Comparison of ENCODE assay signal across 23 cellular contexts in genomic region chr7:45893374-45893995, GRCh38. TPM values are rescaled to one million over a fixed set of nuclear protein-coding genes. Genes with fewer than 3 reads are reported as not detected.
DNase-seq lines count a peak whose midpoint lies in the region; ATAC-seq, FAIRE-seq and TF ChIP-seq lines count a peak whose summit lies in the region.
"Had no signal": no experiment of that assay in that cellular context is flagged by ENCODE, and none has a peak within 500 bp of the region (broad histone marks: within the 10 kb centered on the region; RNA-seq: fewer than 3 reads in every experiment).

No MANE protein-coding gene starts in this region.

- H3K4me3 Mint-ChIP-seq in natural killer cell, result no peak overlapping the region
- H3K4me3 Mint-ChIP-seq: CD4-positive, alpha-beta memory T cell; HFFc6 had no signal

- H3K36me3 ChIP-seq in right atrium auricular region, result no peaks in the 10 kb centered on the region
- H3K36me3 ChIP-seq in left ventricle myocardium inferior, result no peaks in the 10 kb centered on the region
- H3K36me3 ChIP-seq in HepG2 (replicated peaks in 1 of 2; ENCODE audit: control insufficient read depth in 1 of 2, insufficient read depth in 2 of 2, low read length in 2 of 2), result peaks cover 0 to 19% of the 10 kb centered on the region in 2 experiments; a peak in 4 of 5 replicates
- H3K36me3 ChIP-seq: HAP-1 had no signal

- H2AFZ ChIP-seq in HepG2 (ENCODE audit: low read length), result no peak overlapping the region

- in situ Hi-C loops in HepG2 (cut with HindIII; ENCODE audit: extremely low pct_ligation_motif_present, low pct_unique_long_range_greater_than_20kb), result no loop called here

- CTCF ChIA-PET in HepG2 (lab: Yijun Ruan, JAX; ENCODE audit: low intra/inter-chr PET ratio, low total read pairs), result interaction anchor here (1.4 kb wide), 1 partner anchor 21 kb away, joined by 3 read pairs; no protein-coding TSS in a partner anchor

- peaks cover 32 to 75% of the 10 kb centered on the region in 2 donors for H3K27me3 Mint-ChIP-seq in natural killer cell (ENCODE audit: low read depth in 2 of 2)

- H3K9me3 ChIP-seq in right atrium auricular region (no peaks in the 10 kb centered on the region), left ventricle myocardium inferior (replicated peaks) (no peaks in the 10 kb centered on the region), HepG2 (ENCODE audit: low read length) (no peaks in the 10 kb centered on the region)
- H3K9me3 ChIP-seq: HAP-1 had no signal

- intact Hi-C loops in left ventricle myocardium inferior (cut with micrococcal nuclease) (no loop called here), HepG2 (cut with micrococcal nuclease; ENCODE audit: unreplicated experiment) (no loop called here), natural killer cell (cut with micrococcal nuclease) (no loop called here)

- H4K20me1 ChIP-seq in HepG2 (ENCODE audit: insufficient read depth, low read length), result peaks cover 40% of the 10 kb centered on the region

- 31% methylated on average over 5 of the region's 5 CpGs for WGBS in HepG2 (ENCODE audit: low lambda C conversion rate)

- H3K27ac ChIP-seq in right atrium auricular region, result no peak overlapping the region
- H3K27ac ChIP-seq in left ventricle myocardium inferior (replicated peaks), result no peak overlapping the region
- no peak overlapping the region for H3K27ac ChIP-seq in coronary artery
- H3K27ac ChIP-seq in HepG2 (ENCODE audit: extremely low read length, insufficient read depth, low read length), result peak overlapping the region; percentile 59

- H3K27me3 ChIP-seq in right atrium auricular region (no peaks in the 10 kb centered on the region), left ventricle myocardium inferior (ENCODE audit: low read depth) (peaks cover 56% of the 10 kb centered on the region), HepG2 (ENCODE audit: control insufficient read depth in 1 of 2, insufficient read depth in 2 of 2, low read length in 2 of 2) (no peaks in the 10 kb centered on the region)

- POLR2A ChIA-PET in HepG2 (lab: Yijun Ruan, JAX), result interaction anchor here (1.1 to 7.2 kb wide), 8 partner anchors 8 to 81 kb away, joined by 3 to 118 read pairs (median 12); partner anchors contain the start of genes CCDC201 and IGFBP3

- TF ChIP-seq POLR2A in HepG2 (IDR thresholded peaks at IDR 0.05; ENCODE audit: insufficient read depth in 1 of 2, low read depth in 2 of 2, low read length in 2 of 2), result peak in 1 of 2 experiments; percentile 66; a peak in 1 of 4 replicates

- TF ChIP-seq CTCF in right atrium auricular region (IDR thresholded peaks at IDR 0.05) (no peak), left ventricle myocardium inferior (IDR thresholded peaks at IDR 0.05; ENCODE audit: borderline replicate concordance) (no peak), coronary artery (IDR thresholded peaks at IDR 0.05) (no peak), HepG2 (CRISPR knock-in tag; IDR thresholded peaks at IDR 0.05) (no peak), natural killer cell (IDR thresholded peaks at IDR 0.05) (no peak)

- H3K4me1 ChIP-seq in right atrium auricular region (peaks cover 0 to 7% of the 10 kb centered on the region in 2 donors), left ventricle myocardium inferior (peaks cover 6% of the 10 kb centered on the region), HepG2 (ENCODE audit: insufficient read depth, low read length) (peaks cover 46% of the 10 kb centered on the region)
- H3K4me1 ChIP-seq: HAP-1 had no signal

- no peak for TF ChIP-seq RAD21 in HepG2 (CRISPR knock-in tag; IDR thresholded peaks at IDR 0.05)

- no peaks in the 10 kb centered on the region for H3K36me3 Mint-ChIP-seq in natural killer cell
- H3K36me3 Mint-ChIP-seq: CD4-positive, alpha-beta memory T cell had no signal

- no TSS peak for BruUV-seq in HepG2 (replicated peaks; lab: Mats Ljungman, UMichigan)

- FAIRE-seq in HepG2 (lab: Jason Lieb, UNC), result no peak
- FAIRE-seq: GM12892, H54 had no signal

- H3K9ac ChIP-seq in HepG2 (ENCODE audit: insufficient read depth, low read depth, low read length), result no peak overlapping the region

- no peaks in the 10 kb centered on the region for H3K9me3 Mint-ChIP-seq in natural killer cell
- H3K9me3 Mint-ChIP-seq: CD4-positive, alpha-beta memory T cell; HFFc6 had no signal

- no peaks in the 10 kb centered on the region for H3K4me1 Mint-ChIP-seq in natural killer cell

- DNase-seq in right atrium auricular region (ENCODE audit: low spot score) (peak; percentile 28), left ventricle myocardium inferior (no peak), coronary artery (ENCODE audit: low spot score) (peak; percentile 40), HepG2 (ENCODE audit: low spot score) (no peak), activated T-cell treated with anti-CD3 and anti-CD28 coated beads for 4 hours (no peak), natural killer cell (no peak)
- no peak for DNase-seq in activated effector memory CD4-positive, alpha-beta T cell treated with Interleukin-2 at 50 U/mL for 16 hours
- DNase-seq: C1 segment of cervical spinal cord; Calu3; CD4-positive, alpha-beta memory T cell; COR-L47; DMS79 treated with DMSO at 0.1 percent for 48 hours; GF-D8; GOT3; HFFc6 had no signal

- H3K4me3 ChIP-seq in right atrium auricular region (no peak overlapping the region), left ventricle myocardium inferior (no peak overlapping the region), coronary artery (no peak overlapping the region), HepG2 (replicated peaks in 1 of 3; ENCODE audit: insufficient read depth in 1 of 3, low read depth in 2 of 3, low read length in 3 of 3) (no peak overlapping the region)
- H3K4me3 ChIP-seq: HAP-1 had no signal

- H3K27ac Mint-ChIP-seq in natural killer cell, result no peak overlapping the region
- H3K27ac Mint-ChIP-seq: CD4-positive, alpha-beta memory T cell; HFFc6 had no signal

- H3K79me2 ChIP-seq in HepG2 (ENCODE audit: insufficient read depth, low read length), result no peaks in the 10 kb centered on the region

- TF ChIP-seq EP300 in HepG2 (IDR thresholded peaks at IDR 0.05; ENCODE audit: low read depth in 2 of 2, low read length in 2 of 2), result no peak; a peak in 1 of 4 replicates
- TF ChIP-seq EP300 in HepG2 (CRISPR knock-in tag; IDR thresholded peaks at IDR 0.05; ENCODE audit: borderline replicate concordance), result no peak

- H3K4me2 ChIP-seq in HepG2 (ENCODE audit: low read depth, low read length), result no peak overlapping the region

- ATAC-seq in HepG2 (peak; percentile 15), natural killer cell (no peak)

RNA-seq across cellular contexts. Expression of gene IGFBP1, which starts 5.2 kb away (rescaled TPM):
- 1 to 10 TPM in 1 of 2 donors, not detected in 1; 1.6 TPM for total RNA-seq in right atrium auricular region
- not detected for total RNA-seq in left ventricle myocardium inferior
- 2.8 and 5.4 TPM in 2 replicates for total RNA-seq in HepG2 (2016; rRNA removed; fragmentation: Illumina TruSeq; extraction: Trizol)
- total RNA-seq in HepG2 (2016; cell fraction: cytosol; rRNA removed; fragmentation: Illumina TruSeq; extraction: Trizol; ENCODE audit: low read depth), result 1.7 and 1.8 TPM in 2 replicates
- 2.3 and 4.6 TPM in 2 replicates for total RNA-seq in HepG2 (2016; cell fraction: insoluble cytoplasmic fraction; rRNA removed; fragmentation: Illumina TruSeq; extraction: Trizol)
- total RNA-seq in HepG2 (2016; cell fraction: membrane; rRNA removed; fragmentation: Illumina TruSeq; extraction: Trizol), result 2.0 and 3.0 TPM in 2 replicates
- total RNA-seq in HepG2 (2016; cell fraction: nucleus; rRNA removed; fragmentation: Illumina TruSeq; extraction: Trizol), result 5.6 and 6.7 TPM in 2 replicates
- polyA plus RNA-seq in HepG2 (2011; rRNA removed), result 885 and 989 TPM in 2 replicates
- 891 and 942 TPM in 2 replicates for polyA plus RNA-seq in HepG2 (2011; cell fraction: cytosol; rRNA removed)
- 894 and 1,114 TPM in 2 replicates for polyA plus RNA-seq in HepG2 (2011; cell fraction: nucleus; rRNA removed)
- 2,786 and 3,532 TPM in 2 replicates for polyA plus RNA-seq in HepG2 (2012)
- polyA plus RNA-seq in HepG2 (2016; cell fraction: cytosol; fragmentation: Illumina TruSeq; extraction: Trizol; ENCODE audit: low read depth), result 2.6 and 3.7 TPM in 2 replicates
- polyA plus RNA-seq in HepG2 (2016; cell fraction: insoluble cytoplasmic fraction; fragmentation: Illumina TruSeq; extraction: Trizol; ENCODE audit: low read depth), result 3.0 and 3.5 TPM in 2 replicates
- polyA plus RNA-seq in HepG2 (2016; cell fraction: membrane; fragmentation: Illumina TruSeq; extraction: Trizol; ENCODE audit: low read depth), result 3.3 and 3.5 TPM in 2 replicates
- polyA plus RNA-seq in HepG2 (2016; cell fraction: nucleus; fragmentation: Illumina TruSeq; extraction: Trizol; ENCODE audit: insufficient read depth, low read depth), result 15.4 and 16.5 TPM in 2 replicates
- 0.12 and 335 TPM in 2 replicates for polyA minus RNA-seq in HepG2 (2011; rRNA and poly(A)+ RNA removed; ENCODE audit: low replicate concordance)
- polyA minus RNA-seq in HepG2 (2011; cell fraction: cytosol; rRNA and poly(A)+ RNA removed), result 850 and 1,063 TPM in 2 replicates
- polyA minus RNA-seq in HepG2 (2011; cell fraction: nucleus; rRNA and poly(A)+ RNA removed), result 152 and 215 TPM in 2 replicates
- not detected for total RNA-seq in natural killer cell
- total RNA-seq: A673; CD4-positive, alpha-beta memory T cell; G401; HFFc6 had no signal
- polyA plus RNA-seq: BJ; CD4-positive, alpha-beta memory T cell had no signal

RNA-seq across cellular contexts. Expression of gene CCDC201, which starts 20.6 kb away (rescaled TPM):
- total RNA-seq in right atrium auricular region, result not detected
- not detected for total RNA-seq in left ventricle myocardium inferior
- total RNA-seq in HepG2 (2016; rRNA removed; fragmentation: Illumina TruSeq; extraction: Trizol), result not detected in 2 replicates
- total RNA-seq in HepG2 (2016; cell fraction: cytosol; rRNA removed; fragmentation: Illumina TruSeq; extraction: Trizol; ENCODE audit: low read depth), result not detected in 2 replicates
- total RNA-seq in HepG2 (2016; cell fraction: insoluble cytoplasmic fraction; rRNA removed; fragmentation: Illumina TruSeq; extraction: Trizol), result not detected in 2 replicates
- not detected in 2 replicates for total RNA-seq in HepG2 (2016; cell fraction: membrane; rRNA removed; fragmentation: Illumina TruSeq; extraction: Trizol)
- not detected in 2 replicates for total RNA-seq in HepG2 (2016; cell fraction: nucleus; rRNA removed; fragmentation: Illumina TruSeq; extraction: Trizol)
- 0.92 and 2.3 TPM in 2 replicates for polyA plus RNA-seq in HepG2 (2011; rRNA removed)
- polyA plus RNA-seq in HepG2 (2011; cell fraction: cytosol; rRNA removed), result 0.56 and 1.3 TPM in 2 replicates
- 0.79 and 1.6 TPM in 2 replicates for polyA plus RNA-seq in HepG2 (2011; cell fraction: nucleus; rRNA removed)
- 1.8 and 2.3 TPM in 2 replicates for polyA plus RNA-seq in HepG2 (2012)
- not detected in 2 replicates for polyA plus RNA-seq in HepG2 (2016; cell fraction: cytosol; fragmentation: Illumina TruSeq; extraction: Trizol; ENCODE audit: low read depth)
- not detected in 2 replicates for polyA plus RNA-seq in HepG2 (2016; cell fraction: insoluble cytoplasmic fraction; fragmentation: Illumina TruSeq; extraction: Trizol; ENCODE audit: low read depth)
- polyA plus RNA-seq in HepG2 (2016; cell fraction: membrane; fragmentation: Illumina TruSeq; extraction: Trizol; ENCODE audit: low read depth), result not detected in 2 replicates
- polyA plus RNA-seq in HepG2 (2016; cell fraction: nucleus; fragmentation: Illumina TruSeq; extraction: Trizol; ENCODE audit: insufficient read depth, low read depth), result not detected in 2 replicates
- polyA minus RNA-seq in HepG2 (2011; rRNA and poly(A)+ RNA removed; ENCODE audit: low replicate concordance), result 0.34 TPM in 1 of 2 replicates, not detected in the other
- polyA minus RNA-seq in HepG2 (2011; cell fraction: cytosol; rRNA and poly(A)+ RNA removed), result 0.35 and 0.59 TPM in 2 replicates
- 0.26 and 0.75 TPM in 2 replicates for polyA minus RNA-seq in HepG2 (2011; cell fraction: nucleus; rRNA and poly(A)+ RNA removed)
- not detected for total RNA-seq in natural killer cell
- total RNA-seq: A172; A673; Calu3; CD4-positive, alpha-beta memory T cell; Daoy; G401; HFFc6 had no signal
- polyA plus RNA-seq: BJ; CD4-positive, alpha-beta memory T cell had no signal

RNA-seq across cellular contexts. Expression of gene IGFBP3, which starts 27.6 kb away (rescaled TPM):
- total RNA-seq in right atrium auricular region (100 to 1,000 TPM; 122 to 251 TPM), left ventricle myocardium inferior (60.8 TPM), HepG2 (2016; rRNA removed; fragmentation: Illumina TruSeq; extraction: Trizol) (not detected in 2 replicates), natural killer cell (10 to 100 TPM in 1 of 3 donors, 1 to 10 TPM in 1, under 1 TPM in 1; 0.39 to 10.2 (median 1.2) TPM)
- not detected in 2 replicates for total RNA-seq in HepG2 (2016; cell fraction: cytosol; rRNA removed; fragmentation: Illumina TruSeq; extraction: Trizol; ENCODE audit: low read depth)
- 0.04 TPM in 1 of 2 replicates, not detected in the other for total RNA-seq in HepG2 (2016; cell fraction: insoluble cytoplasmic fraction; rRNA removed; fragmentation: Illumina TruSeq; extraction: Trizol)
- total RNA-seq in HepG2 (2016; cell fraction: membrane; rRNA removed; fragmentation: Illumina TruSeq; extraction: Trizol), result not detected in 2 replicates
- total RNA-seq in HepG2 (2016; cell fraction: nucleus; rRNA removed; fragmentation: Illumina TruSeq; extraction: Trizol), result not detected in 2 replicates
- 57.5 and 91.8 TPM in 2 replicates for polyA plus RNA-seq in HepG2 (2011; rRNA removed)
- polyA plus RNA-seq in HepG2 (2011; cell fraction: cytosol; rRNA removed), result 49.1 and 87.6 TPM in 2 replicates
- 42.3 and 57.8 TPM in 2 replicates for polyA plus RNA-seq in HepG2 (2011; cell fraction: nucleus; rRNA removed)
- 261 and 275 TPM in 2 replicates for polyA plus RNA-seq in HepG2 (2012)
- not detected in 2 replicates for polyA plus RNA-seq in HepG2 (2016; cell fraction: cytosol; fragmentation: Illumina TruSeq; extraction: Trizol; ENCODE audit: low read depth)
- polyA plus RNA-seq in HepG2 (2016; cell fraction: insoluble cytoplasmic fraction; fragmentation: Illumina TruSeq; extraction: Trizol; ENCODE audit: low read depth), result 0.15 TPM in 1 of 2 replicates, not detected in the other
- not detected in 2 replicates for polyA plus RNA-seq in HepG2 (2016; cell fraction: membrane; fragmentation: Illumina TruSeq; extraction: Trizol; ENCODE audit: low read depth)
- 0.41 TPM in 1 of 2 replicates, not detected in the other for polyA plus RNA-seq in HepG2 (2016; cell fraction: nucleus; fragmentation: Illumina TruSeq; extraction: Trizol; ENCODE audit: insufficient read depth, low read depth)
- polyA minus RNA-seq in HepG2 (2011; rRNA and poly(A)+ RNA removed; ENCODE audit: low replicate concordance), result 32.4 and 48.2 TPM in 2 replicates
- polyA minus RNA-seq in HepG2 (2011; cell fraction: cytosol; rRNA and poly(A)+ RNA removed), result 28.6 and 53.0 TPM in 2 replicates
- 15.1 and 33.7 TPM in 2 replicates for polyA minus RNA-seq in HepG2 (2011; cell fraction: nucleus; rRNA and poly(A)+ RNA removed)

Comparison
In these comparisons a context has a peak if more than half of its experiments do, and no peak if none do; other contexts are left out.
1. DNase-seq: peak in right atrium auricular region (single experiment) and coronary artery (single experiment); none in left ventricle myocardium inferior (single experiment), HepG2 (single experiment), activated T-cell treated with anti-CD3 and anti-CD28 coated beads for 4 hours (single experiment), activated effector memory CD4-positive, alpha-beta T cell treated with Interleukin-2 at 50 U/mL for 16 hours (single experiment) and natural killer cell (single experiment).